In genomic region chr11:67583319-67584204, GRCh38 we compare ENCODE assay signal across 1 cellular context.
TF ChIP-seq lines count a peak whose summit lies in the region.

Gene GSTP1 (plus strand): TSS chr11:67583812. CDS start chr11:67583844, 32 bp downstream.

TF ChIP-seq in HEK293, 187 proteins besides CTCF, POLR2A, EP300 and RAD21 (continued from another document):
- TF ChIP-seq ZBTB10 (tag by site-specific recombination; IDR thresholded peaks at IDR 0.05): no peak
- peak; percentile 48; the same call in 1 of the 2 replicates for TF ChIP-seq ZNF610 (tag by site-specific recombination; IDR thresholded peaks at IDR 0.05; ENCODE audit: borderline replicate concordance)
- TF ChIP-seq KLF16 (tag by site-specific recombination; IDR thresholded peaks at IDR 0.05): no peak
- TF ChIP-seq ZNF600 (tag by site-specific recombination; IDR thresholded peaks at IDR 0.05): no peak
- no peak for TF ChIP-seq ZNF585B (tag by site-specific recombination; IDR thresholded peaks at IDR 0.05)
- TF ChIP-seq ZNF558 (tag by site-specific recombination; IDR thresholded peaks at IDR 0.05): no peak
- no peak for TF ChIP-seq ZNF138 (tag by site-specific recombination; IDR thresholded peaks at IDR 0.05; ENCODE audit: borderline replicate concordance)
- TF ChIP-seq KLF17 (tag by site-specific recombination; IDR thresholded peaks at IDR 0.05): no peak
- TF ChIP-seq GLIS2 (tag by site-specific recombination; IDR thresholded peaks at IDR 0.05): peak; percentile 18; the same call in 1 of the 2 replicates
- peak; percentile 5; the same call in 1 of the 2 replicates for TF ChIP-seq SP2 (tag by site-specific recombination; IDR thresholded peaks at IDR 0.05)
- no peak for TF ChIP-seq KLF8 (tag by site-specific recombination; IDR thresholded peaks at IDR 0.05)
- TF ChIP-seq ZBTB11 (tag by site-specific recombination; conservative IDR thresholded peaks at IDR 0.05; ENCODE audit: low read depth): peak; percentile 23; the same call in 1 of the 2 replicates
- no peak for TF ChIP-seq MYNN (tag by site-specific recombination; IDR thresholded peaks at IDR 0.05; ENCODE audit: borderline replicate concordance)
- TF ChIP-seq ZNF184 (tag by site-specific recombination; IDR thresholded peaks at IDR 0.05): peak; percentile 20; the same call in 1 of the 2 replicates
- TF ChIP-seq ZSCAN16 (tag by site-specific recombination; IDR thresholded peaks at IDR 0.05): no peak
- TF ChIP-seq ZNF48 (tag by site-specific recombination; IDR thresholded peaks at IDR 0.05): no peak
